Comparison of ENCODE assay signal across 9 cellular contexts in genomic region chr3:180267202-180267843, GRCh38.
DNase-seq lines count a peak whose midpoint lies in the region; ATAC-seq and TF ChIP-seq lines count a peak whose summit lies in the region.
"Had no signal": no experiment of that assay in that cellular context is flagged by ENCODE, and none has a peak within 500 bp of the region (broad histone marks: within the 10 kb centered on the region; RNA-seq: fewer than 3 reads in every experiment).

No MANE protein-coding gene starts in this region.

- TF ChIP-seq CTCF in GM13977 (IDR thresholded peaks at IDR 0.05; ENCODE audit: extremely low read depth, insufficient read depth, missing control alignments) = no peak

- peak overlapping the region; percentile 4 for H3K4me3 Mint-ChIP-seq in activated T-helper 17 cell treated with anti-CD3 and anti-CD28 coated beads, Interleukin-2, amount 50 U/mL, for 72 hours
- H3K4me3 Mint-ChIP-seq: activated naive CD4-positive, alpha-beta T cell treated with anti-CD3 and anti-CD28 coated beads for 36 hours had no signal

- H3K9me3 Mint-ChIP-seq in activated T-helper 17 cell treated with anti-CD3 and anti-CD28 coated beads, Interleukin-2, amount 50 U/mL, for 72 hours = peaks cover 2% of the 10 kb centered on the region

- no peaks in the 10 kb centered on the region for H3K36me3 Mint-ChIP-seq in activated T-helper 17 cell treated with anti-CD3 and anti-CD28 coated beads, Interleukin-2, amount 50 U/mL, for 72 hours (ENCODE audit: low read depth)

- ATAC-seq in GM21381 (IDR thresholded peaks at IDR 0.05; ENCODE audit: unreplicated experiment) = peak; percentile 99
- peak; percentile 97 for ATAC-seq in HG03175 (IDR thresholded peaks at IDR 0.05; ENCODE audit: unreplicated experiment)
- peak; percentile 60 for ATAC-seq in activated T-helper 17 cell treated with anti-CD3 and anti-CD28 coated beads, Interleukin-2, amount 50 U/mL, for 72 hours (replicated peaks)

- DNase-seq in GM13977 (ENCODE audit: low spot score) = peak; percentile 32
- DNase-seq in H4 (ENCODE audit: low spot score) = no peak
- no peak for DNase-seq in NCI-H82 treated with DMSO at 0.1 percent for 48 hours (lab: John Stamatoyannopoulos, UW; ENCODE audit: unreplicated experiment)
- no peak for DNase-seq in UCSD-AML1 (lab: John Stamatoyannopoulos, UW; ENCODE audit: unreplicated experiment)
- DNase-seq in SHP77 (lab: John Stamatoyannopoulos, UW) = no peak
- DNase-seq: activated naive CD4-positive, alpha-beta T cell treated with anti-CD3 and anti-CD28 coated beads for 36 hours had no signal

- no peaks in the 10 kb centered on the region for H3K27me3 Mint-ChIP-seq in activated T-helper 17 cell treated with anti-CD3 and anti-CD28 coated beads, Interleukin-2, amount 50 U/mL, for 72 hours

- no peak overlapping the region for H3K27ac Mint-ChIP-seq in activated T-helper 17 cell treated with anti-CD3 and anti-CD28 coated beads, Interleukin-2, amount 50 U/mL, for 72 hours
- H3K27ac Mint-ChIP-seq: activated naive CD4-positive, alpha-beta T cell treated with anti-CD3 and anti-CD28 coated beads for 36 hours had no signal

- H3K4me1 Mint-ChIP-seq in activated T-helper 17 cell treated with anti-CD3 and anti-CD28 coated beads, Interleukin-2, amount 50 U/mL, for 72 hours = no peaks in the 10 kb centered on the region

- in situ Hi-C loops in GM13977 (cut with MboI; ENCODE audit: low pct_unique_long_range_greater_than_20kb, low sequenced_read_pairs, unreplicated experiment) = no loop called here
